In genomic region chr1:67404212-67404620, GRCh38 we compare ENCODE assay signal across 18 cellular contexts. TPM values are rescaled to one million over a fixed set of nuclear protein-coding genes. Genes with fewer than 3 reads are reported as not detected.
DNase-seq lines count a peak whose midpoint lies in the region; ATAC-seq and TF ChIP-seq lines count a peak whose summit lies in the region.
"Had no signal": no experiment of that assay in that cellular context is flagged by ENCODE, and none has a peak within 500 bp of the region (broad histone marks: within the 10 kb centered on the region; RNA-seq: fewer than 3 reads in every experiment).

No MANE protein-coding gene starts in this region.

- ATAC-seq in psoas muscle (peak in 1 of 4 donors; percentile 16), HG03097 (IDR thresholded peaks at IDR 0.05; ENCODE audit: low FRiP score, unreplicated experiment) (no peak), GM21367 (IDR thresholded peaks at IDR 0.05; ENCODE audit: unreplicated experiment) (no peak)
- ATAC-seq: activated T-helper 17 cell treated with anti-CD3 and anti-CD28 coated beads, Interleukin-2, amount 50 U/mL, for 72 hours; body of pancreas had no signal

- peaks cover 17% of the 10 kb centered on the region for H3K4me1 ChIP-seq in psoas muscle
- H3K4me1 ChIP-seq: prostate gland had no signal

- H3K27ac ChIP-seq in brain microvascular endothelial cell = no peak overlapping the region
- peak overlapping the region; percentile 18 for H3K27ac ChIP-seq in psoas muscle
- H3K27ac ChIP-seq: body of pancreas, prostate gland had no signal

- H3K27ac Mint-ChIP-seq in activated naive CD4-positive, alpha-beta T cell treated with anti-CD3 and anti-CD28 coated beads, Interleukin-2, amount 50 U/mL, for 24 hours = peak overlapping the region; percentile 35
- H3K27ac Mint-ChIP-seq: T-helper 2 cell treated with Interferon-gamma antibody and Interleukin-4, amounts not matched to agents 5 μg/mL and 100 μg/mL, for 36 hours had no signal

- no peaks in the 10 kb centered on the region for H3K27me3 Mint-ChIP-seq in activated naive CD4-positive, alpha-beta T cell treated with anti-CD3 and anti-CD28 coated beads, Interleukin-2, amount 50 U/mL, for 24 hours
- H3K27me3 Mint-ChIP-seq: activated T-helper 17 cell treated with anti-CD3 and anti-CD28 coated beads, Interleukin-2, amount 50 U/mL, for 72 hours; IgD-negative memory B cell had no signal

- H3K36me3 Mint-ChIP-seq in activated naive CD4-positive, alpha-beta T cell treated with anti-CD3 and anti-CD28 coated beads, Interleukin-2, amount 50 U/mL, for 24 hours = peaks cover 1% of the 10 kb centered on the region

- intact Hi-C loops in psoas muscle (cut with DNase I) = no loop called here

- 58 to 73% (median 61%) methylated on average over 5 of the region's 5 CpGs for WGBS in psoas muscle, 3 donors

- H3K9me3 Mint-ChIP-seq in activated naive CD4-positive, alpha-beta T cell treated with anti-CD3 and anti-CD28 coated beads, Interleukin-2, amount 50 U/mL, for 24 hours = no peaks in the 10 kb centered on the region
- H3K9me3 Mint-ChIP-seq: activated T-helper 17 cell treated with anti-CD3 and anti-CD28 coated beads, Interleukin-2, amount 50 U/mL, for 72 hours; IgD-negative memory B cell; T-helper 2 cell treated with Interferon-gamma antibody and Interleukin-4, amounts not matched to agents 5 μg/mL and 100 μg/mL, for 36 hours had no signal

- H3K4me3 ChIP-seq in brain microvascular endothelial cell (ENCODE audit: low read depth, low read length) (no peak overlapping the region), psoas muscle (no peak overlapping the region)
- H3K4me3 ChIP-seq: body of pancreas, prostate gland, tibial nerve had no signal

- TF ChIP-seq CTCF in brain microvascular endothelial cell (IDR thresholded peaks at IDR 0.05; ENCODE audit: low read depth, low read length, missing control alignments) = no peak
- no peak for TF ChIP-seq CTCF in psoas muscle (IDR thresholded peaks at IDR 0.05)

- no peaks in the 10 kb centered on the region for H3K9me3 ChIP-seq in psoas muscle
- H3K9me3 ChIP-seq: body of pancreas, prostate gland, tibial nerve had no signal

- H3K4me1 Mint-ChIP-seq in activated naive CD4-positive, alpha-beta T cell treated with anti-CD3 and anti-CD28 coated beads, Interleukin-2, amount 50 U/mL, for 24 hours = peaks cover 16% of the 10 kb centered on the region

- H3K27me3 ChIP-seq in brain microvascular endothelial cell (replicated peaks) (no peaks in the 10 kb centered on the region), psoas muscle (ENCODE audit: insufficient read depth in 3 of 3, low read length in 2 of 3) (no peaks in the 10 kb centered on the region)
- H3K27me3 ChIP-seq: body of pancreas, tibial nerve had no signal

- H3K36me3 ChIP-seq in brain microvascular endothelial cell (replicated peaks) (peaks cover 2% of the 10 kb centered on the region), psoas muscle (ENCODE audit: insufficient read depth in 1 of 2, low read depth in 1 of 2) (peaks cover 0 to 4% of the 10 kb centered on the region in 2 donors)
- H3K36me3 ChIP-seq: prostate gland had no signal

- DNase-seq in activated naive CD4-positive, alpha-beta T cell treated with anti-CD3 and anti-CD28 coated beads, Interleukin-2, amount 50 U/mL, for 16 hours = no peak
- peak; percentile 30 for DNase-seq in MV-4-11 (lab: John Stamatoyannopoulos, UW)
- peak; percentile 70 for DNase-seq in brain microvascular endothelial cell
- DNase-seq in psoas muscle = no peak
- DNase-seq in UCSD-AML1 (lab: John Stamatoyannopoulos, UW; ENCODE audit: unreplicated experiment) = no peak
- DNase-seq: activated CD4-positive, alpha-beta T cell treated with anti-CD3 and anti-CD28 coated beads, Interleukin-2, amount 50 U/mL, for 4 hours; body of pancreas; glutamatergic neuron; NCI-H146; NCI-H526 had no signal

- no peak overlapping the region for H3K4me3 Mint-ChIP-seq in activated naive CD4-positive, alpha-beta T cell treated with anti-CD3 and anti-CD28 coated beads, Interleukin-2, amount 50 U/mL, for 24 hours
- H3K4me3 Mint-ChIP-seq: activated T-helper 17 cell treated with anti-CD3 and anti-CD28 coated beads, Interleukin-2, amount 50 U/mL, for 72 hours; IgD-negative memory B cell; T-helper 2 cell treated with Interferon-gamma antibody and Interleukin-4, amounts not matched to agents 5 μg/mL and 100 μg/mL, for 36 hours had no signal

- in situ Hi-C loops in brain microvascular endothelial cell (cut with HindIII; ENCODE audit: low pct_ligation_motif_present, low sequenced_read_pairs) = no loop called here

RNA-seq across cellular contexts. Expression of gene SERBP1, which starts 26.0 kb away (rescaled TPM):
- total RNA-seq in psoas muscle = 100 to 1,000 TPM; 197 to 289 (median 216) TPM
- 100 to 1,000 TPM; 189 to 299 (median 277) TPM for polyA plus RNA-seq in psoas muscle

Comparison
In these comparisons a context has a peak if more than half of its experiments do, and no peak if none do; other contexts are left out.
1. DNase-seq: peak in MV-4-11 (single experiment) and brain microvascular endothelial cell (single experiment); none in activated naive CD4-positive, alpha-beta T cell treated with anti-CD3 and anti-CD28 coated beads, Interleukin-2, amount 50 U/mL, for 16 hours (single experiment), psoas muscle (0 of 2) and UCSD-AML1 (single experiment).